In genomic region chr17:44925731-44926697, GRCh38 we compare ENCODE assay signal across 20 cellular contexts. TPM values are rescaled to one million over a fixed set of nuclear protein-coding genes. Genes with fewer than 3 reads are reported as not detected.
"Had no signal": no experiment of that assay in that cellular context is flagged by ENCODE, and none has a peak within 500 bp of the region (broad histone marks: within the 10 kb centered on the region; RNA-seq: fewer than 3 reads in every experiment).

No MANE protein-coding gene starts in this region.

- DNase-seq: activated CD4-positive, alpha-beta memory T cell treated with anti-CD3 and anti-CD28 coated beads, Interleukin-2, amount 10 ng/mL, durations not matched to agents 7 days and 5 days; activated CD8-positive, alpha-beta memory T cell treated with anti-CD3 and anti-CD28 coated beads, Interleukin-2, amount 50 U/mL, for 4 hours; activated T-cell treated with anti-CD3 and anti-CD28 coated beads, Interleukin-2, amount 50 U/mL, for 48 hours; caudate nucleus; islet precursor cell; naive thymus-derived CD4-positive, alpha-beta T cell; retina; stimulated activated CD4-positive, alpha-beta T cell treated with anti-CD3 and anti-CD28 coated beads, Interleukin-4, amount 100 ng/mL, for 24 hours; stimulated activated naive CD8-positive, alpha-beta T cell treated with anti-CD3 and anti-CD28 coated beads, Interleukin-15, Interleukin-2, amounts not matched to agents 100 U/mL and 50 U/mL, for 24 hours had no signal

- ATAC-seq: left lobe of liver; mucosa of descending colon; naive thymus-derived CD4-positive, alpha-beta T cell; stimulated activated naive CD8-positive, alpha-beta T cell treated with anti-CD3 and anti-CD28 coated beads, Interleukin-15, Interleukin-2, amounts not matched to agents 100 U/mL and 50 U/mL, for 24 hours had no signal

- H3K9me3 Mint-ChIP-seq: activated CD4-positive, alpha-beta memory T cell treated with anti-CD3 and anti-CD28 coated beads, Interleukin-2, amount 10 ng/mL, durations not matched to agents 7 days and 5 days; memory B cell; naive thymus-derived CD4-positive, alpha-beta T cell; T-helper 2 cell treated with Interferon-gamma antibody and Interleukin-4, amounts not matched to agents 5 μg/mL and 100 μg/mL, for 36 hours had no signal

- H3K4me1 Mint-ChIP-seq: activated CD4-positive, alpha-beta memory T cell treated with anti-CD3 and anti-CD28 coated beads, Interleukin-2, amount 10 ng/mL, durations not matched to agents 7 days and 5 days; naive thymus-derived CD4-positive, alpha-beta T cell had no signal

- H3K27me3 ChIP-seq: esophagus muscularis mucosa had no signal

- H3K4me3 ChIP-seq: coronary artery, esophagus muscularis mucosa, hepatocyte, mucosa of descending colon, skin epidermis, transverse colon had no signal

- H3K36me3 ChIP-seq: esophagus muscularis mucosa, transverse colon had no signal

- H3K4me3 Mint-ChIP-seq: activated CD4-positive, alpha-beta memory T cell treated with anti-CD3 and anti-CD28 coated beads, Interleukin-2, amount 10 ng/mL, durations not matched to agents 7 days and 5 days; memory B cell; naive thymus-derived CD4-positive, alpha-beta T cell; T-helper 2 cell treated with Interferon-gamma antibody and Interleukin-4, amounts not matched to agents 5 μg/mL and 100 μg/mL, for 36 hours had no signal

- H3K27ac ChIP-seq: coronary artery, esophagus muscularis mucosa, hepatocyte, parathyroid adenoma, skin epidermis, transverse colon had no signal

- H3K9me3 ChIP-seq: esophagus muscularis mucosa, mucosa of descending colon, transverse colon had no signal

- H3K4me1 ChIP-seq: parathyroid adenoma, transverse colon had no signal

- H3K27ac Mint-ChIP-seq: activated CD4-positive, alpha-beta memory T cell treated with anti-CD3 and anti-CD28 coated beads, Interleukin-2, amount 10 ng/mL, durations not matched to agents 7 days and 5 days; memory B cell; naive thymus-derived CD4-positive, alpha-beta T cell; T-helper 2 cell treated with Interferon-gamma antibody and Interleukin-4, amounts not matched to agents 5 μg/mL and 100 μg/mL, for 36 hours had no signal

- H3K36me3 Mint-ChIP-seq: memory B cell had no signal

RNA-seq across cellular contexts. Expression of gene GFAP, which starts 10.7 kb away (rescaled TPM):
- total RNA-seq: activated CD4-positive, alpha-beta memory T cell treated with anti-CD3 and anti-CD28 coated beads, Interleukin-2, amount 10 ng/mL, durations not matched to agents 7 days and 5 days; glomerular endothelial cell; naive thymus-derived CD4-positive, alpha-beta T cell had no signal
- polyA plus RNA-seq: hepatocyte had no signal

RNA-seq across cellular contexts. Expression of gene KIF18B, which starts 21.6 kb away (rescaled TPM):
- polyA plus RNA-seq: naive thymus-derived CD4-positive, alpha-beta T cell had no signal

RNA-seq across cellular contexts. Expression of gene C1QL1, which starts 42.1 kb away (rescaled TPM):
- polyA plus RNA-seq: naive thymus-derived CD4-positive, alpha-beta T cell had no signal
